ENCODE assay signal across 28 cellular contexts in genomic region chr5:115317750-115318149, GRCh38.
"Had no signal": no experiment of that assay in that cellular context is flagged by ENCODE, and none has a peak within 500 bp of the region (broad histone marks: within the 10 kb centered on the region; RNA-seq: fewer than 3 reads in every experiment).

No MANE protein-coding gene starts in this region.

- H3K4me2 ChIP-seq: KMS-11, PC-9 had no signal

- H3K9ac ChIP-seq: KMS-11 had no signal

- H3K27ac ChIP-seq: KMS-11, PC-9, RWPE1, SJSA1 had no signal

- H3K4me1 ChIP-seq: SJSA1 had no signal

- H3K4me3 ChIP-seq: PC-9, SJSA1 had no signal

- ATAC-seq: Panc1, Right ventricle myocardium inferior had no signal

- H3K36me3 ChIP-seq: SJSA1 had no signal

- H2AFZ ChIP-seq: PC-9 had no signal

- DNase-seq: Karpas-422, KBM-7, MM.1S, MV-4-11, NCI-H1092, NCI-H1105, NCI-H1417 treated with DMSO at 0.1 percent for 48 hours, NCI-H1436 treated with DMSO at 0.1 percent for 48 hours, NCI-H1694 treated with DMSO at 0.1 percent for 48 hours, NCI-H187 treated with DMSO at 0.1 percent for 48 hours, NCI-H2029, NCI-H2081, NCI-H2171 treated with DMSO at 0.1 percent for 48 hours, NCI-H2227 treated with DMSO at 0.1 percent for 48 hours, NCI-H345, NCI-H446, NCI-H510A treated with DMSO at 0.1 percent for 48 hours, NCI-H524 treated with DMSO at 0.1 percent for 48 hours, NCI-H526 treated with DMSO at 0.1 percent for 48 hours, NCI-H774, PC-9, SHP77 treated with DMSO at 0.1 percent for 48 hours, SW 1271 had no signal

- H3K27me3 ChIP-seq: SJSA1 had no signal
